11 cellular contexts compared by ENCODE assay signal in the genomic region with DNA sequence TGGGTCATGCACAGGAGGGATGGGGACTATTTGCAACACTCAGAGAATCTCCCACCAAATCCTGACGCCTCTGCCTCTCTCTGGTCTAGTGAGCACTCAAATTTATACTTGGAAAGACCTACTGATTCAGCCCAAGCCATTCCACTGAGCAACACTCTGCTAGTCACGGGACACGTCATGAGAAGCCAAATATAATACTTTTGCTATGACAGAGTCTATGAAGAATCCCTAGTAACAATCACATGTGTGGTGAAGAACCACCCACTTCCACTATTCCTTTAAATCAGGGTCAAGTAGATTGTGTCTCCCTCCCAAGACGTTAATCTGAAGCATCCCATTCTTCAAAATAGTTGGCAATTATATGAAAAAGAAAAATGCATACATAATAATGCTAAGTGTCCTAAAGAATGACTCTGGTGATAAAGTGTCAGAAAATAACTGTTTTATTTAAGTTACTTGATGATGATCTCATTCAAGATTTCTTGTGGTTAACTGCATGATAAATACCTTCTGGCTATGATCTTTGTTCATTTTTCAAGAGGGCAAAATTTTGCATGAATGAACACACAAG. TPM values are rescaled to one million over a fixed set of nuclear protein-coding genes. Genes with fewer than 3 reads are reported as not detected.
A peak's percentile ranks its signal among the peaks of the same experiment; 100 is the strongest.
DNase-seq lines count a peak whose midpoint lies in the region; ATAC-seq and TF ChIP-seq lines count a peak whose summit lies in the region.
"Had no signal": no experiment of that assay in that cellular context is flagged by ENCODE, and none has a peak within 500 bp of the region (broad histone marks: within the 10 kb centered on the region; RNA-seq: fewer than 3 reads in every experiment).

No MANE protein-coding gene starts in this region.

- H3K4me1 ChIP-seq in prostate gland (replicated peaks) = no peaks in the 10 kb centered on the region

- peak; percentile 65 for ATAC-seq in HG03439 (IDR thresholded peaks at IDR 0.05; ENCODE audit: unreplicated experiment)
- ATAC-seq in GM19467 (IDR thresholded peaks at IDR 0.05; ENCODE audit: unreplicated experiment) = no peak
- no peak for ATAC-seq in left lobe of liver

- H3K27ac ChIP-seq in coronary artery (peak overlapping the region; percentile 61 to 76), prostate gland (no peak overlapping the region)
- H3K27ac ChIP-seq: neutrophil, WERI-Rb-1 had no signal

- DNase-seq in GM10248 (ENCODE audit: extremely low spot score) = peak; percentile 24
- DNase-seq in coronary artery (ENCODE audit: low spot score) = no peak
- DNase-seq in renal cortical epithelial cell (ENCODE audit: low read depth) = peak; percentile 95
- no peak for DNase-seq in left lobe of liver (ENCODE audit: low spot score)
- no peak for DNase-seq in prostate gland (ENCODE audit: low spot score)
- DNase-seq in superior temporal gyrus (ENCODE audit: extremely low spot score) = no peak
- DNase-seq: effector memory CD4-positive, alpha-beta T cell; WERI-Rb-1 had no signal

- no peaks in the 10 kb centered on the region for H3K9me3 ChIP-seq in prostate gland
- H3K9me3 ChIP-seq: neutrophil had no signal

- intact Hi-C loops in prostate gland (cut with DNase I) = no loop called here

- no peaks in the 10 kb centered on the region for H3K36me3 ChIP-seq in prostate gland
- H3K36me3 ChIP-seq: neutrophil, WERI-Rb-1 had no signal

- CTCF ChIA-PET in GM10248 (lab: Yijun Ruan, JAX) = interaction anchor here (1.0 to 4.5 kb wide), 3 partner anchors 14 to 31 kb away, joined by 3 to 22 read pairs (median 3); no protein-coding TSS in a partner anchor

- POLR2A ChIA-PET in GM10248 (lab: Yijun Ruan, JAX) = no interaction called here

- H3K4me3 ChIP-seq in coronary artery = peak overlapping the region; percentile 15
- no peak overlapping the region for H3K4me3 ChIP-seq in prostate gland

- no peak for TF ChIP-seq POLR2A in prostate gland (IDR thresholded peaks at IDR 0.05)

- TF ChIP-seq CTCF in GM10248 (IDR thresholded peaks at IDR 0.05; ENCODE audit: control extremely low read depth, extremely low read depth, low read depth, missing control alignments) (no peak), coronary artery (IDR thresholded peaks at IDR 0.05) (no peak), prostate gland (IDR thresholded peaks at IDR 0.05) (no peak)

- H3K27me3 ChIP-seq in prostate gland (replicated peaks; ENCODE audit: insufficient read depth) = no peaks in the 10 kb centered on the region
- H3K27me3 ChIP-seq: neutrophil had no signal

- WGBS in prostate gland = 78% methylated on average over 4 of the region's 4 CpGs

RNA-seq across cellular contexts. Expression of a gene that starts 28.5 kb away (rescaled TPM):
- total RNA-seq in renal cortical epithelial cell (113 and 116 TPM in 2 replicates), left lobe of liver (20.5 TPM), prostate gland (10 to 100 TPM; 33.2 to 40.9 TPM)

Comparison
In these comparisons a context has a peak if more than half of its experiments do, and no peak if none do; other contexts are left out.
1. DNase-seq: peak in GM10248 (single experiment) and renal cortical epithelial cell (single experiment); none in coronary artery (single experiment), left lobe of liver (single experiment), prostate gland (single experiment) and superior temporal gyrus (single experiment).
2. H3K27ac ChIP-seq: peak in coronary artery (2 of 2); none in prostate gland (0 of 2).